Comparison of ENCODE assay signal across 1 cellular context in genomic region chr4:40055379-40055872, GRCh38.
A peak's percentile ranks its signal among the peaks of the same experiment; 100 is the strongest.
TF ChIP-seq lines count a peak whose summit lies in the region.

No MANE protein-coding gene starts in this region.

TF ChIP-seq in HEK293, 187 proteins besides CTCF, POLR2A, EP300 and RAD21 (continued from another document):
- TF ChIP-seq PRDM10 (tag by site-specific recombination; IDR thresholded peaks at IDR 0.05) (peak; percentile 99), ZNF571 (tag by site-specific recombination; IDR thresholded peaks at IDR 0.05) (no peak)
